ENCODE assay signal across 7 cellular contexts in the genomic region with DNA sequence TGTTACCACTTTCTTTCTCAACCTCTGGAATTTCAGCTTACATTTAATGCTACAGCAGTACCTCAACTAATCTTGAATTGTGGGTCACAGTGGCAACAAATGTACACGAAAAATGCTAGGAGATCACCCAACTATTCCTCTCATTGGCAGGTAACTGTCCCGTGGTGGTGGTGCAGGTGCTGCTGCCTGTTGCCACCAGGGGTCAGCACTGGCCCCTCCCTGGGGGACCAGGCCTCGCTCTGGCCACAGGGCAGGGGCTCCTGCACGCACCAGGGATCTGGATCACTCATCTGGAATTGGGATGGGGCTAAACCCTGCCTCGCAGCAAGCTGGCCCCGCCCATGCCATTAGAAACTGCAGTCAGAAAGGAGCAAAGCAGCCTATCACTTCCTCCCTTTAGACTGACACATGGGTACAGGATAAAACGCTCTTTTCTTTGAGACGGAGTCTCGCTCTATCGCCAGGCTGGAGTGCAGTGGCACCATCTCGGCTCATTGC. TPM values are rescaled to one million over a fixed set of nuclear protein-coding genes. Genes with fewer than 3 reads are reported as not detected.
DNase-seq lines count a peak whose midpoint lies in the region; ATAC-seq and TF ChIP-seq lines count a peak whose summit lies in the region.

No MANE protein-coding gene starts in this region.

- H3K27me3 Mint-ChIP-seq in WTC11 (ENCODE audit: low read depth) = no peaks in the 10 kb centered on the region

- no peak overlapping the region for H3K4me3 Mint-ChIP-seq in WTC11

- peaks cover 2% of the 10 kb centered on the region; the same call in 1 of the 2 replicates for H3K36me3 Mint-ChIP-seq in WTC11

- TF ChIP-seq POLR2A in right lobe of liver (IDR thresholded peaks at IDR 0.05) = no peak

- H3K9me3 Mint-ChIP-seq in WTC11 = no peaks in the 10 kb centered on the region

- 30% methylated on average over 1 of the region's 11 CpGs for WGBS in right lobe of liver (ENCODE audit: insufficient coverage, low coverage, low lambda C conversion rate, missing lambda C conversion rate)

- ATAC-seq in WTC11 (peak; percentile 95), right lobe of liver (peak; percentile 66 to 81 (median 75))

- POLR2A ChIA-PET in WTC11 (lab: Charles Lee) = interaction anchor here (0.5 kb wide), 1 partner anchor 132 kb away, joined by 4 read pairs; no protein-coding TSS in a partner anchor

- no peak overlapping the region for H3K4me3 ChIP-seq in right lobe of liver

- H3K9me3 ChIP-seq in right lobe of liver = no peaks in the 10 kb centered on the region

- H3K36me3 ChIP-seq in right lobe of liver = peaks cover 0 to 29% (median 11%) of the 10 kb centered on the region in 4 donors

- CTCF ChIA-PET in WTC11 (lab: Charles Lee) = interaction anchor here (0.5 to 3.8 kb wide), 33 partner anchors 8 to 509 kb away, joined by 3 to 13 read pairs (median 4); a partner anchor contains a TSS

- H3K4me1 ChIP-seq in right lobe of liver = peaks cover 0 to 28% (median 0%) of the 10 kb centered on the region in 4 donors

- no peak overlapping the region for H3K27ac Mint-ChIP-seq in WTC11

- DNase-seq in G401 (ENCODE audit: low spot score) = peak; percentile 47
- DNase-seq in KBM-7 = peak; percentile 60
- peak; percentile 91 for DNase-seq in WTC11 (ENCODE audit: low spot score)
- DNase-seq in cerebellum (ENCODE audit: low spot score) = peak; percentile 55
- peak in 2 of 3 donors; percentile 75 to 77 for DNase-seq in right lobe of liver
- peak; percentile 35 to 39 for DNase-seq in stimulated activated CD8-positive, alpha-beta memory T cell treated with anti-CD3 and anti-CD28 coated beads, Interleukin-2, amount 100 ng/mL, for 48 hours (ENCODE audit: low read depth in 2 of 2)
- DNase-seq in MV-4-11 (lab: John Stamatoyannopoulos, UW) = no peak

- no peak overlapping the region for H3K27ac ChIP-seq in right lobe of liver

- peak; percentile 80 for TF ChIP-seq CTCF in WTC11 (IDR thresholded peaks at IDR 0.05)
- peak; percentile 84 to 96 (median 90) for TF ChIP-seq CTCF in right lobe of liver (IDR thresholded peaks at IDR 0.05)

- in situ Hi-C loops in G401 (cut with HindIII; ENCODE audit: low sequenced_read_pairs) = no loop called here
- in situ Hi-C loops in KBM-7 (cut with MboI; ENCODE audit: low pct_unique_long_range_greater_than_20kb, low sequenced_read_pairs) = no loop called here

- intact Hi-C loops in right lobe of liver (cut with DNase I) = no loop called here

- peaks cover 7% of the 10 kb centered on the region for H3K4me1 Mint-ChIP-seq in WTC11

- H3K27me3 ChIP-seq in right lobe of liver = no peaks in the 10 kb centered on the region

TF ChIP-seq in WTC11, 78 proteins besides CTCF, POLR2A, EP300 and RAD21:
- 0 out of 2 replicates have a peak, but pooled peaks have one; percentile 36 for TF ChIP-seq SP1 (CRISPR knock-in tag; conservative IDR thresholded peaks at IDR 0.05)
- TF ChIP-seq, protein P1, sequence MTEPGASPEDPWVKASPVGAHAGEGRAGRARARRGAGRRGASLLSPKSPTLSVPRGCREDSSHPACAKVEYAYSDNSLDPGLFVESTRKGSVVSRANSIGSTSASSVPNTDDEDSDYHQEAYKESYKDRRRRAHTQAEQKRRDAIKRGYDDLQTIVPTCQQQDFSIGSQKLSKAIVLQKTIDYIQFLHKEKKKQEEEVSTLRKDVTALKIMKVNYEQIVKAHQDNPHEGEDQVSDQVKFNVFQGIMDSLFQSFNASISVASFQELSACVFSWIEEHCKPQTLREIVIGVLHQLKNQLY (CRISPR knock-in tag; IDR thresholded peaks at IDR 0.05) = no peak

RNA-seq across cellular contexts. Expression of a gene that starts 6.9 kb away (rescaled TPM):
- 11.1 and 14.7 TPM in 2 replicates for total RNA-seq in G401 (2014; rRNA removed; shearing (Covaris generic))
- total RNA-seq in WTC11 (2021) (73.2 to 88.7 TPM (median 82.1 TPM) in 3 replicates), cerebellum (27.2 TPM), right lobe of liver (10 to 100 TPM; 17.1 to 22.6 (median 21.1) TPM)

RNA-seq across cellular contexts. Expression of a gene that starts 18.8 kb away (rescaled TPM):
- not detected in 2 replicates for total RNA-seq in G401 (2014; rRNA removed; shearing (Covaris generic))
- total RNA-seq in WTC11 (2021) (0.23 to 0.74 TPM (median 0.25 TPM) in 3 replicates), cerebellum (1.7 TPM), right lobe of liver (under 1 TPM in 3 of 6 experiments, not detected in 3; 0.37 to 0.78 (median 0.68) TPM)

RNA-seq across cellular contexts. Expression of a gene that starts 27.6 kb away (rescaled TPM):
- 39.0 and 44.6 TPM in 2 replicates for total RNA-seq in G401 (2014; rRNA removed; shearing (Covaris generic))
- total RNA-seq in WTC11 (2021) (85.4 to 98.7 TPM (median 93.9 TPM) in 3 replicates), cerebellum (17.0 TPM), right lobe of liver (100 to 1,000 TPM; 146 to 211 (median 170) TPM)
